11 cellular contexts compared by ENCODE assay signal in the genomic region with DNA sequence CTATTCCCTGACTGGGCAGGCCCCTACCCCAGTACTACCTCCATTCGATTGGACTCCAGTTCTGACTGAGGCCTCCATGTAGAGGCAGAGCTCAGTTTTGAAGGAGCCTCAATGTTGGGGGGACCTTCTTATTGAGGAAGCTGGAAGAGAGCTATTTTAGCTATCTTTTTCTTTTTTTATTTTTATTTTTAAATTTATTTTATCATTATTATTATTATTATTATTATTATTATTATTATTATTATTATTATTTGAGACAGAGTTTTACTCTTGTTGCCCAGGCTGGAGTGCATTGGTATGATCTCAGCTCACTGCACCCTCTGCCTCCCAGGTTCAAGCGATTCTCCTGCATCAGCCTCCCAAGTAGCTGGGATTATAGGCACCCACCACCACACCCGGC. TPM values are rescaled to one million over a fixed set of nuclear protein-coding genes. Genes with fewer than 3 reads are reported as not detected.
"Had no signal": no experiment of that assay in that cellular context is flagged by ENCODE, and none has a peak within 500 bp of the region (broad histone marks: within the 10 kb centered on the region; RNA-seq: fewer than 3 reads in every experiment).

No MANE protein-coding gene starts in this region.

RNA-seq across cellular contexts. Expression of a gene that starts 55.2 kb away (rescaled TPM):
- total RNA-seq: neural crest cell, osteoblast, osteocyte, progenitor cell of endocrine pancreas, pulmonary artery endothelial cell, renal cortical epithelial cell, right atrium auricular region, skeletal muscle tissue had no signal
- polyA plus RNA-seq: naive thymus-derived CD8-positive, alpha-beta T cell; neural cell; smooth muscle cell had no signal
